20 cellular contexts compared by ENCODE assay signal in the genomic region with DNA sequence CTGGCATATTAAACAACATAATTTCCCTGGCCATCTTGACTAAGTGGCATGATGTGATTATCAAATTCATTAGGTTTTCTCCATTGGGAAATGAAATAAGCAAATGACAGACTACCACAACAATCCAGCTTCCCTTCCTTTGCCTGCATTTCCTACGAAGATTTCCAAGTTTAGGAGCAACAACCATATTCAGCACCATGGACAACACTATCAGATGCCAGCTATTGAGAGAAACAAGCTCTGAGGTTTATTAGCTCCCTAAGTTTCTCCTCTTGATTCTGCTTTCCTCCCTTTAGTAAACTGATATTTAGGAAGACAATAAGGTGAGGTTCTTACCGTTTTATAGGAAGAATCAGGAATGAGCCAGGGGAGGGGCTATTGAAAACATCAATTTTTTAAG. TPM values are rescaled to one million over a fixed set of nuclear protein-coding genes. Genes with fewer than 3 reads are reported as not detected.
DNase-seq lines count a peak whose midpoint lies in the region; ATAC-seq and TF ChIP-seq lines count a peak whose summit lies in the region.
"Had no signal": no experiment of that assay in that cellular context is flagged by ENCODE, and none has a peak within 500 bp of the region (broad histone marks: within the 10 kb centered on the region; RNA-seq: fewer than 3 reads in every experiment).

No MANE protein-coding gene starts in this region.

- TF ChIP-seq CTCF in cardiac muscle cell (IDR thresholded peaks at IDR 0.05; ENCODE audit: low read depth, low read length) (no peak), brain (conservative IDR thresholded peaks at IDR 0.05) (no peak)

- peak overlapping the region in 3 of 5 experiments; percentile 9 to 73 (median 27) for H3K4me3 Mint-ChIP-seq in brain
- H3K4me3 Mint-ChIP-seq: activated CD4-positive, alpha-beta T cell treated with anti-CD3 and anti-CD28 coated beads, Interleukin-2, amount 10 ng/mL, durations not matched to agents 24 days and 14 days; stimulated activated memory B cell treated with anti-CD40 and anti-IgM and Interleukin-4, amounts not matched to agents 10 μg/mL and 1 μg/mL and 100 μg/mL, for 72 hours had no signal

- H3K4me1 Mint-ChIP-seq in brain: peaks cover 93% of the 10 kb centered on the region
- H3K4me1 Mint-ChIP-seq: activated CD4-positive, alpha-beta T cell treated with anti-CD3 and anti-CD28 coated beads, Interleukin-2, amount 10 ng/mL, durations not matched to agents 24 days and 14 days; stimulated activated memory B cell treated with anti-CD40 and anti-IgM and Interleukin-4, amounts not matched to agents 10 μg/mL and 1 μg/mL and 100 μg/mL, for 72 hours had no signal

- peaks cover 3% of the 10 kb centered on the region for H3K27me3 Mint-ChIP-seq in brain
- H3K27me3 Mint-ChIP-seq: activated CD4-positive, alpha-beta T cell treated with anti-CD3 and anti-CD28 coated beads, Interleukin-2, amount 10 ng/mL, durations not matched to agents 24 days and 14 days; stimulated activated memory B cell treated with anti-CD40 and anti-IgM and Interleukin-4, amounts not matched to agents 10 μg/mL and 1 μg/mL and 100 μg/mL, for 72 hours had no signal

- H3K36me3 Mint-ChIP-seq in brain: peaks cover 29% of the 10 kb centered on the region
- H3K36me3 Mint-ChIP-seq: stimulated activated memory B cell treated with anti-CD40 and anti-IgM and Interleukin-4, amounts not matched to agents 10 μg/mL and 1 μg/mL and 100 μg/mL, for 72 hours had no signal

- ATAC-seq in left ventricle myocardium superior: no peak
- ATAC-seq in HG03378 (IDR thresholded peaks at IDR 0.05; ENCODE audit: unreplicated experiment): no peak
- no peak for ATAC-seq in HG03457 (IDR thresholded peaks at IDR 0.05; ENCODE audit: unreplicated experiment)
- ATAC-seq: stimulated activated memory B cell treated with anti-CD40 and anti-IgM and Interleukin-4, amounts not matched to agents 10 μg/mL and 1 μg/mL and 100 μg/mL, for 72 hours had no signal

- no peak overlapping the region for H3K27ac ChIP-seq in cardiac muscle cell
- H3K27ac ChIP-seq: C4-2B, neutrophil had no signal

- H3K4me1 ChIP-seq in cardiac muscle cell (ENCODE audit: low read depth): no peaks in the 10 kb centered on the region

- no peaks in the 10 kb centered on the region for H3K36me3 ChIP-seq in cardiac muscle cell
- H3K36me3 ChIP-seq: neutrophil had no signal

- H3K9me3 Mint-ChIP-seq in brain: no peaks in the 10 kb centered on the region
- H3K9me3 Mint-ChIP-seq: activated CD4-positive, alpha-beta T cell treated with anti-CD3 and anti-CD28 coated beads, Interleukin-2, amount 10 ng/mL, durations not matched to agents 24 days and 14 days; stimulated activated memory B cell treated with anti-CD40 and anti-IgM and Interleukin-4, amounts not matched to agents 10 μg/mL and 1 μg/mL and 100 μg/mL, for 72 hours had no signal

- H3K27me3 ChIP-seq in cardiac muscle cell: no peaks in the 10 kb centered on the region
- H3K27me3 ChIP-seq: neutrophil had no signal

- peak; percentile 0 to 71 for DNase-seq in cardiac muscle cell (ENCODE audit: low read depth in 1 of 2, low spot score in 1 of 2)
- DNase-seq in left ventricle myocardium superior: no peak
- DNase-seq in iris pigment epithelial cell (ENCODE audit: low read depth): peak; percentile 4
- no peak for DNase-seq in germinal center (ENCODE audit: low spot score)
- DNase-seq in inferior parietal cortex (ENCODE audit: extremely low spot score): no peak
- DNase-seq: activated CD4-positive, alpha-beta T cell treated with anti-CD3 and anti-CD28 coated beads, Interleukin-2, amount 10 ng/mL, durations not matched to agents 24 days and 14 days; anterior cingulate cortex; cortex of kidney; NCI-H1694; NCI-H2227 treated with DMSO at 0.1 percent for 48 hours; stimulated activated CD4-positive, alpha-beta T cell treated with anti-CD3 and anti-CD28 coated beads, Interleukin-15, amount 100 ng/mL, for 24 hours had no signal

- intact Hi-C loops in left ventricle myocardium superior (cut with micrococcal nuclease): no loop called here

- no peaks in the 10 kb centered on the region for H3K9me3 ChIP-seq in cardiac muscle cell (ENCODE audit: low read depth)
- H3K9me3 ChIP-seq: neutrophil had no signal

- peak overlapping the region; percentile 25 to 97 (median 77) for H3K27ac Mint-ChIP-seq in brain
- H3K27ac Mint-ChIP-seq: activated CD4-positive, alpha-beta T cell treated with anti-CD3 and anti-CD28 coated beads, Interleukin-2, amount 10 ng/mL, durations not matched to agents 24 days and 14 days; stimulated activated memory B cell treated with anti-CD40 and anti-IgM and Interleukin-4, amounts not matched to agents 10 μg/mL and 1 μg/mL and 100 μg/mL, for 72 hours had no signal

- no peak overlapping the region for H3K4me3 ChIP-seq in cardiac muscle cell

RNA-seq across cellular contexts. Expression of gene DCX, which starts 36.2 kb away (rescaled TPM):
- total RNA-seq in cardiac muscle cell: 0.53 and 1.0 TPM in 2 replicates
- 0.34 and 0.55 TPM in 2 replicates for polyA plus RNA-seq in cardiac muscle cell
- not detected for total RNA-seq in left ventricle myocardium superior
- polyA plus RNA-seq in brain (ENCODE audit: insufficient read depth, low read depth, low replicate concordance): 19.2 TPM
- total RNA-seq: activated CD4-positive, alpha-beta T cell treated with anti-CD3 and anti-CD28 coated beads, Interleukin-2, amount 10 ng/mL, durations not matched to agents 24 days and 14 days; epithelial cell of proximal tubule; kidney epithelial cell; mononuclear cell had no signal

Comparison
In these comparisons a context has a peak if more than half of its experiments do, and no peak if none do; other contexts are left out.
1. DNase-seq: peak in cardiac muscle cell (2 of 2) and iris pigment epithelial cell (single experiment); none in left ventricle myocardium superior (single experiment), germinal center (single experiment) and inferior parietal cortex (single experiment).